ENCODE assay signal across 25 cellular contexts in genomic region chr20:8587246-8587645, GRCh38.
"Had no signal": no experiment of that assay in that cellular context is flagged by ENCODE, and none has a peak within 500 bp of the region (broad histone marks: within the 10 kb centered on the region; RNA-seq: fewer than 3 reads in every experiment).

No MANE protein-coding gene starts in this region.

- DNase-seq: activated CD4-positive, alpha-beta T cell treated with anti-CD3 and anti-CD28 coated beads for 4 hours; activated CD4-positive, alpha-beta T cell treated with anti-CD3 and anti-CD28 coated beads, Interleukin-2, amount 50 U/mL, for 4 hours; activated effector memory CD4-positive, alpha-beta T cell treated with anti-CD3 and anti-CD28 coated beads, Interleukin-2, amount 50 U/mL, for 16 hours; activated naive CD4-positive, alpha-beta T cell treated with anti-CD3 and anti-CD28 coated beads, Interleukin-2, amount 10 ng/mL, durations not matched to agents 7 days and 5 days; activated naive CD8-positive, alpha-beta T cell treated with anti-CD3 and anti-CD28 coated beads, Interleukin-2, amount 10 ng/mL, durations not matched to agents 7 days and 5 days; activated T-cell treated with anti-CD3 and anti-CD28 coated beads for 4 hours; amniotic stem cell; caudate nucleus; cortex of kidney; esophagus squamous epithelium; gastrocnemius medialis; hippocampal formation; kidney; left colon; midbrain; naive thymus-derived CD4-positive, alpha-beta T cell; right lobe of liver; stimulated activated CD4-positive, alpha-beta T cell treated with anti-CD3 and anti-CD28 coated beads, Interleukin-2, amount 100 ng/mL, for 48 hours; stimulated activated naive CD4-positive, alpha-beta T cell treated with Interleukin-2 at 50 U/mL for 16 hours; T-helper 1 cell had no signal

- H3K27ac ChIP-seq: epithelial cell of prostate, esophagus squamous epithelium, gastrocnemius medialis, right lobe of liver, tibial nerve, VCaP had no signal

- ATAC-seq: gastrocnemius medialis, left colon, right lobe of liver had no signal

- H3K9me3 ChIP-seq: esophagus squamous epithelium, gastrocnemius medialis, right lobe of liver, tibial nerve had no signal

- H3K27me3 Mint-ChIP-seq: activated naive CD4-positive, alpha-beta T cell treated with anti-CD3 and anti-CD28 coated beads, Interleukin-2, amount 10 ng/mL, durations not matched to agents 7 days and 5 days; activated naive CD8-positive, alpha-beta T cell treated with anti-CD3 and anti-CD28 coated beads, Interleukin-2, amount 10 ng/mL, durations not matched to agents 7 days and 5 days; memory B cell; naive thymus-derived CD4-positive, alpha-beta T cell had no signal

- H3K9me3 Mint-ChIP-seq: activated naive CD8-positive, alpha-beta T cell treated with anti-CD3 and anti-CD28 coated beads, Interleukin-2, amount 10 ng/mL, durations not matched to agents 7 days and 5 days; activated T-helper 1 cell treated with anti-CD3 and anti-CD28 coated beads, Interleukin-12 subunit alpha, Interleukin-12 subunit beta, Interleukin-2, Interleukin-4 antibody, amounts not matched to agents 30 ng/mL and 10 ng/mL and 1 ng/mL, durations not matched to agents 14 hours and 24 hours and 36 hours; memory B cell had no signal

- H3K27me3 ChIP-seq: esophagus squamous epithelium, gastrocnemius medialis, right lobe of liver, tibial nerve had no signal

- H3K27ac Mint-ChIP-seq: activated naive CD4-positive, alpha-beta T cell treated with anti-CD3 and anti-CD28 coated beads, Interleukin-2, amount 10 ng/mL, durations not matched to agents 7 days and 5 days; activated naive CD8-positive, alpha-beta T cell treated with anti-CD3 and anti-CD28 coated beads, Interleukin-2, amount 10 ng/mL, durations not matched to agents 7 days and 5 days; activated T-helper 1 cell treated with anti-CD3 and anti-CD28 coated beads, Interleukin-12 subunit alpha, Interleukin-12 subunit beta, Interleukin-2, Interleukin-4 antibody, amounts not matched to agents 30 ng/mL and 10 ng/mL and 1 ng/mL, durations not matched to agents 14 hours and 24 hours and 36 hours; memory B cell; naive thymus-derived CD4-positive, alpha-beta T cell had no signal

- H3K4me1 ChIP-seq: esophagus squamous epithelium, gastrocnemius medialis, right lobe of liver, tibial nerve had no signal

- H3K4me1 Mint-ChIP-seq: activated naive CD4-positive, alpha-beta T cell treated with anti-CD3 and anti-CD28 coated beads, Interleukin-2, amount 10 ng/mL, durations not matched to agents 7 days and 5 days; activated naive CD8-positive, alpha-beta T cell treated with anti-CD3 and anti-CD28 coated beads, Interleukin-2, amount 10 ng/mL, durations not matched to agents 7 days and 5 days; memory B cell; naive thymus-derived CD4-positive, alpha-beta T cell had no signal

- H3K4me3 Mint-ChIP-seq: activated naive CD4-positive, alpha-beta T cell treated with anti-CD3 and anti-CD28 coated beads, Interleukin-2, amount 10 ng/mL, durations not matched to agents 7 days and 5 days; activated naive CD8-positive, alpha-beta T cell treated with anti-CD3 and anti-CD28 coated beads, Interleukin-2, amount 10 ng/mL, durations not matched to agents 7 days and 5 days; activated T-helper 1 cell treated with anti-CD3 and anti-CD28 coated beads, Interleukin-12 subunit alpha, Interleukin-12 subunit beta, Interleukin-2, Interleukin-4 antibody, amounts not matched to agents 30 ng/mL and 10 ng/mL and 1 ng/mL, durations not matched to agents 14 hours and 24 hours and 36 hours; memory B cell; naive thymus-derived CD4-positive, alpha-beta T cell had no signal

- H3K36me3 ChIP-seq: esophagus squamous epithelium, gastrocnemius medialis, right lobe of liver, tibial nerve had no signal

- H3K4me3 ChIP-seq: esophagus squamous epithelium, gastrocnemius medialis, right lobe of liver, tibial nerve had no signal

- H3K36me3 Mint-ChIP-seq: activated naive CD4-positive, alpha-beta T cell treated with anti-CD3 and anti-CD28 coated beads, Interleukin-2, amount 10 ng/mL, durations not matched to agents 7 days and 5 days; activated naive CD8-positive, alpha-beta T cell treated with anti-CD3 and anti-CD28 coated beads, Interleukin-2, amount 10 ng/mL, durations not matched to agents 7 days and 5 days; memory B cell; naive thymus-derived CD4-positive, alpha-beta T cell had no signal
